Comparison of ENCODE assay signal across 26 cellular contexts in the genomic region with DNA sequence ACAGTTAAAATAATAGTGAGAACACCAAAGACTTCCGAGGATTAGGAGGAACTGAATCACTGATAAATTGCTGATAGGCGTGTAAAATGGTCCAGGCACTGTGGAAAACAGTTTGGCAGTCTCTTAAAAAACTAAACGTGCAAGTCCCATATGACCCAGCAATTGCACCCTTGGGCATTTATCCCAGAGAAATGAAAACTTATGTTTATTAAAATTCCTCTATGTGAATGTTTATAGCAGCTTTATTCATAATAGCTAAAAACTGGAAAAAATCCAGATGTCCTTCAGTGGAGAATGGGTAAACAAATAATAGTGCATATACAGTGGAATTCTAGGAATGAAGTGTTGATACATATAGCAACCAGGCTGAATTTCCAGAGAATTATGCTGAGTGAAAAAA.
"Had no signal": no experiment of that assay in that cellular context is flagged by ENCODE, and none has a peak within 500 bp of the region (broad histone marks: within the 10 kb centered on the region; RNA-seq: fewer than 3 reads in every experiment).

No MANE protein-coding gene starts in this region.

- H3K27me3 ChIP-seq: pancreas, suprapubic skin, tibial artery, upper lobe of right lung had no signal

- DNase-seq: hippocampal formation; kidney; left colon; left ventricle myocardium inferior; midbrain; mucosa of descending colon; naive thymus-derived CD4-positive, alpha-beta T cell; pancreas; posterior cingulate gyrus; retina; right cardiac atrium; stimulated activated CD4-positive, alpha-beta T cell treated with anti-CD3 and anti-CD28 coated beads, Interleukin-12 subunit alpha, Interleukin-12 subunit beta, amount 100 ng/mL, for 4 hours; stimulated activated CD4-positive, alpha-beta T cell treated with anti-CD3 and anti-CD28 coated beads, Interleukin-15, amount 100 ng/mL, for 24 hours; stimulated activated CD4-positive, alpha-beta T cell treated with anti-CD3 and anti-CD28 coated beads, Interleukin-2, amount 100 ng/mL, for 24 hours; stimulated activated CD4-positive, alpha-beta T cell treated with anti-CD3 and anti-CD28 coated beads, Interleukin-4, amount 100 ng/mL, for 1 hour; stimulated activated naive CD4-positive, alpha-beta T cell; tibial artery; trophoblast cell; upper lobe of right lung had no signal

- H3K9me3 Mint-ChIP-seq: stimulated activated naive CD8-positive, alpha-beta T cell treated with anti-CD3 and anti-CD28 coated beads, Interleukin-15, Interleukin-2, amounts not matched to agents 100 ng/mL and 50 ng/mL, for 24 hours had no signal

- ATAC-seq: left colon; mucosa of descending colon; naive thymus-derived CD4-positive, alpha-beta T cell; natural killer cell treated with Interleukin-12 subunit alpha and Interleukin-12 subunit beta and Interleukin-15 and Interleukin-18, amount 100 ng/mL, for 72 hours; pancreas; right cardiac atrium; upper lobe of right lung had no signal

- H3K4me1 Mint-ChIP-seq: naive thymus-derived CD4-positive, alpha-beta T cell had no signal

- H3K36me3 ChIP-seq: left ventricle myocardium inferior, pancreas, prostate gland, suprapubic skin, thoracic aorta, tibial artery, upper lobe of right lung had no signal

- H3K4me3 Mint-ChIP-seq: naive thymus-derived CD4-positive, alpha-beta T cell; natural killer cell treated with Interleukin-12 subunit alpha and Interleukin-12 subunit beta and Interleukin-15 and Interleukin-18, amount 100 ng/mL, for 72 hours; stimulated activated naive CD8-positive, alpha-beta T cell treated with anti-CD3 and anti-CD28 coated beads, Interleukin-15, Interleukin-2, amounts not matched to agents 100 ng/mL and 50 ng/mL, for 24 hours had no signal

- H3K4me3 ChIP-seq: left ventricle myocardium inferior, lung, mucosa of descending colon, pancreas, prostate gland, skin epidermis, suprapubic skin, thoracic aorta, tibial artery, upper lobe of right lung had no signal

- H3K4me1 ChIP-seq: left ventricle myocardium inferior, pancreas, prostate gland, suprapubic skin, tibial artery, upper lobe of right lung had no signal

- H3K27ac ChIP-seq: left ventricle myocardium inferior, pancreas, prostate gland, skin epidermis, suprapubic skin, thoracic aorta, tibial artery, upper lobe of right lung had no signal

- H3K36me3 Mint-ChIP-seq: naive thymus-derived CD4-positive, alpha-beta T cell had no signal

- H3K9me3 ChIP-seq: left ventricle myocardium inferior, mucosa of descending colon, pancreas, prostate gland, suprapubic skin, thoracic aorta, tibial artery, upper lobe of right lung had no signal

- H3K27me3 Mint-ChIP-seq: naive thymus-derived CD4-positive, alpha-beta T cell; natural killer cell treated with Interleukin-12 subunit alpha and Interleukin-12 subunit beta and Interleukin-15 and Interleukin-18, amount 100 ng/mL, for 72 hours; stimulated activated naive CD8-positive, alpha-beta T cell treated with anti-CD3 and anti-CD28 coated beads, Interleukin-15, Interleukin-2, amounts not matched to agents 100 ng/mL and 50 ng/mL, for 24 hours had no signal

- H3K27ac Mint-ChIP-seq: naive thymus-derived CD4-positive, alpha-beta T cell; natural killer cell treated with Interleukin-12 subunit alpha and Interleukin-12 subunit beta and Interleukin-15 and Interleukin-18, amount 100 ng/mL, for 72 hours; stimulated activated naive CD8-positive, alpha-beta T cell treated with anti-CD3 and anti-CD28 coated beads, Interleukin-15, Interleukin-2, amounts not matched to agents 100 ng/mL and 50 ng/mL, for 24 hours had no signal
